In the genomic region with DNA sequence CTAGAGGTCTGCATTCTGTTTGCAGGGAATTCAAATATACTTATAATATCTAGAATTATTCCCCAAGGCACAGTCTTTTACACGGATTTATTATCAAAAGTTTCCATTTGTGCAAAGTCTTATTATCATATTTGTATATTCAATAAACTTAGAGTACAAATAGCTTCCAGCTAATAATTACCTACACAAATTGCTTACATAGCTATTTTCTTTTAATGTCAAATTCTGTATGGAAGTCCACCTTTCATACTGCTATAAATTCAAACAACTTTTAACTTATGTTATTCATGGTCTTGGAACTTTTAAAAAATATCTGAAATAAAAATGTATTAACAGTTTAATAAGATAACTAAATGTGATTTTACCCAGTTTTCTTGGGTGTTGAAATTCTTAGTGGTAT, we compare ENCODE assay signal across 2 cellular contexts.
TF ChIP-seq lines count a peak whose summit lies in the region.

No MANE protein-coding gene starts in this region.

TF ChIP-seq in A549, 52 proteins besides CTCF, POLR2A, EP300 and RAD21 (continued from another document):
- no peak for TF ChIP-seq BHLHE40 (IDR thresholded peaks at IDR 0.05; ENCODE audit: low read depth, low read length)
- no peak for TF ChIP-seq JUNB (IDR thresholded peaks at IDR 0.05)
- TF ChIP-seq, protein P1, sequence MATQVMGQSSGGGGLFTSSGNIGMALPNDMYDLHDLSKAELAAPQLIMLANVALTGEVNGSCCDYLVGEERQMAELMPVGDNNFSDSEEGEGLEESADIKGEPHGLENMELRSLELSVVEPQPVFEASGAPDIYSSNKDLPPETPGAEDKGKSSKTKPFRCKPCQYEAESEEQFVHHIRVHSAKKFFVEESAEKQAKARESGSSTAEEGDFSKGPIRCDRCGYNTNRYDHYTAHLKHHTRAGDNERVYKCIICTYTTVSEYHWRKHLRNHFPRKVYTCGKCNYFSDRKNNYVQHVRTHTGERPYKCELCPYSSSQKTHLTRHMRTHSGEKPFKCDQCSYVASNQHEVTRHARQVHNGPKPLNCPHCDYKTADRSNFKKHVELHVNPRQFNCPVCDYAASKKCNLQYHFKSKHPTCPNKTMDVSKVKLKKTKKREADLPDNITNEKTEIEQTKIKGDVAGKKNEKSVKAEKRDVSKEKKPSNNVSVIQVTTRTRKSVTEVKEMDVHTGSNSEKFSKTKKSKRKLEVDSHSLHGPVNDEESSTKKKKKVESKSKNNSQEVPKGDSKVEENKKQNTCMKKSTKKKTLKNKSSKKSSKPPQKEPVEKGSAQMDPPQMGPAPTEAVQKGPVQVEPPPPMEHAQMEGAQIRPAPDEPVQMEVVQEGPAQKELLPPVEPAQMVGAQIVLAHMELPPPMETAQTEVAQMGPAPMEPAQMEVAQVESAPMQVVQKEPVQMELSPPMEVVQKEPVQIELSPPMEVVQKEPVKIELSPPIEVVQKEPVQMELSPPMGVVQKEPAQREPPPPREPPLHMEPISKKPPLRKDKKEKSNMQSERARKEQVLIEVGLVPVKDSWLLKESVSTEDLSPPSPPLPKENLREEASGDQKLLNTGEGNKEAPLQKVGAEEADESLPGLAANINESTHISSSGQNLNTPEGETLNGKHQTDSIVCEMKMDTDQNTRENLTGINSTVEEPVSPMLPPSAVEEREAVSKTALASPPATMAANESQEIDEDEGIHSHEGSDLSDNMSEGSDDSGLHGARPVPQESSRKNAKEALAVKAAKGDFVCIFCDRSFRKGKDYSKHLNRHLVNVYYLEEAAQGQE (IDR thresholded peaks at IDR 0.05): no peak
- no peak for TF ChIP-seq MAZ (IDR thresholded peaks at IDR 0.05; ENCODE audit: borderline replicate concordance, low read depth, low read length)
- TF ChIP-seq MAFK (IDR thresholded peaks at IDR 0.05; ENCODE audit: partially characterized antibody): peak; percentile 21

TF ChIP-seq in IMR-90, 13 proteins besides CTCF, POLR2A, EP300 and RAD21 (continued from another document):
- TF ChIP-seq, protein P2, sequence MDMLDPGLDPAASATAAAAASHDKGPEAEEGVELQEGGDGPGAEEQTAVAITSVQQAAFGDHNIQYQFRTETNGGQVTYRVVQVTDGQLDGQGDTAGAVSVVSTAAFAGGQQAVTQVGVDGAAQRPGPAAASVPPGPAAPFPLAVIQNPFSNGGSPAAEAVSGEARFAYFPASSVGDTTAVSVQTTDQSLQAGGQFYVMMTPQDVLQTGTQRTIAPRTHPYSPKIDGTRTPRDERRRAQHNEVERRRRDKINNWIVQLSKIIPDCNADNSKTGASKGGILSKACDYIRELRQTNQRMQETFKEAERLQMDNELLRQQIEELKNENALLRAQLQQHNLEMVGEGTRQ (IDR thresholded peaks at IDR 0.05; ENCODE audit: low read depth, low read length): no peak
- no peak for TF ChIP-seq NFE2L2 (IDR thresholded peaks at IDR 0.05; ENCODE audit: low read depth, low read length)
